Comparison of ENCODE assay signal across 8 cellular contexts in the genomic region with DNA sequence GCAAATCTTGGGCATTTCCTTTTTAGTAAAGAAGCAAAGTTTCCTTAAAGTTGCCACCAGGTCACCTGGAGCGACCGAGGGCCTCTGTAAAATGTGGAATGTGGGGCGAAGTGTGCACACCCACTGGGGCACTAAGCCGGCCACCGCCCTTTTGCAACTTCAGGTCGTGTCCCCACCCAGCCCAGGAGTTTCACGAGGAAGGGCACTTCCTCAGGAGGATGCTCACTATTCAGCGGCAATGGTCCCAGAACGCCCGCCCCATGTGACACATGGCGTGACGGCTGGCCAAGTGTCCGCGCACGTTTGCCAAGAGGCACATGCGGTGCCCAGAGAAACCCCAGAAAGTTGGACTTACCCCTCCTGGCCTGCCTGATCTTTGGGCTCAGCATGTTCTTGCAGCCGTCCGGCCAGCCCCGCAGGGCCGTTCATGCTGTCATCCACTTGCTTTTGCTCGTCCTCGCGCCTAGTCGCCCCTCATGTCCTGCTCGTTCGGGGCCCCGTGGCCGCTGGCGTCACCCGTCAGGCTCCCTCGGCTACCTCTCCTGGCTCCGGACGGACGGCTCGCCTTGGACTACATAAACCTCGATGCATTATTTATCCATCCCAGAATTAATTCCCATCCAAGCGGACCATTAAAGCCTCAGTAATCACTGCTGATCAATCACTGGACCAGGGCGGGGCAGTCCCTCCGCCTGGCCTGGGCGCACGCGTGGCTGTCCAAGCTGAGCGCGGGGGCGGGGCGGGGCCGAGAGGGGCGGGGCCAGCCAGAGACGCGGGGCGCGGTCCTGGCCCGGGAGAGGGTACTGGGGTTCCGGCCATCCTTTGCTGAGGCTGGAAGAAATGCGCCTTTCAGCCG. TPM values are rescaled to one million over a fixed set of nuclear protein-coding genes. Genes with fewer than 3 reads are reported as not detected.
DNase-seq lines count a peak whose midpoint lies in the region; ATAC-seq and TF ChIP-seq lines count a peak whose summit lies in the region.

A gene with protein sequence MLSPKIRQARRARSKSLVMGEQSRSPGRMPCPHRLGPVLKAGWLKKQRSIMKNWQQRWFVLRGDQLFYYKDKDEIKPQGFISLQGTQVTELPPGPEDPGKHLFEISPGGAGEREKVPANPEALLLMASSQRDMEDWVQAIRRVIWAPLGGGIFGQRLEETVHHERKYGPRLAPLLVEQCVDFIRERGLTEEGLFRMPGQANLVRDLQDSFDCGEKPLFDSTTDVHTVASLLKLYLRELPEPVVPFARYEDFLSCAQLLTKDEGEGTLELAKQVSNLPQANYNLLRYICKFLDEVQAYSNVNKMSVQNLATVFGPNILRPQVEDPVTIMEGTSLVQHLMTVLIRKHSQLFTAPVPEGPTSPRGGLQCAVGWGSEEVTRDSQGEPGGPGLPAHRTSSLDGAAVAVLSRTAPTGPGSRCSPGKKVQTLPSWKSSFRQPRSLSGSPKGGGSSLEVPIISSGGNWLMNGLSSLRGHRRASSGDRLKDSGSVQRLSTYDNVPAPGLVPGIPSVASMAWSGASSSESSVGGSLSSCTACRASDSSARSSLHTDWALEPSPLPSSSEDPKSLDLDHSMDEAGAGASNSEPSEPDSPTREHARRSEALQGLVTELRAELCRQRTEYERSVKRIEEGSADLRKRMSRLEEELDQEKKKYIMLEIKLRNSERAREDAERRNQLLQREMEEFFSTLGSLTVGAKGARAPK (minus strand): TSS at position 666 of the 856 bp plus-strand sequence. CDS start 277 bp downstream, at position 389.

- peaks cover 76% of the 10 kb centered on the region for H3K4me1 ChIP-seq in GM23248 (ENCODE audit: insufficient read depth)

- no peaks in the 10 kb centered on the region for H3K27me3 ChIP-seq in BJ (ENCODE audit: control insufficient read depth, insufficient read depth, low read length)
- no peaks in the 10 kb centered on the region for H3K27me3 ChIP-seq in GM23248 (replicated peaks; ENCODE audit: insufficient read depth)

- H2AFZ ChIP-seq in GM23248, result peak within 1 kb of the TSS; percentile 83

- no peak for ATAC-seq in GM19328 (IDR thresholded peaks at IDR 0.05; ENCODE audit: unreplicated experiment)

- H3K9me2 ChIP-seq in GM23248 (ENCODE audit: insufficient read depth), result no peaks in the 10 kb centered on the region

- peaks cover 60% of the 10 kb centered on the region for H3F3A ChIP-seq in GM23248 (ENCODE audit: insufficient read depth)

- DNase-seq in BJ (ENCODE audit: low read depth) (no peak), GM23248 (peak; percentile 86), glomerular visceral epithelial cell (ENCODE audit: extremely low spot score) (peak; percentile 51), occipital lobe (lab: John Stamatoyannopoulos, UW) (peak; percentile 61), NCI-H526 treated with DMSO at 0.1 percent for 48 hours (lab: John Stamatoyannopoulos, UW) (no peak)
- no peak for DNase-seq in effector CD4-positive, alpha-beta T cell

- TF ChIP-seq CTCF in BJ (IDR thresholded peaks at IDR 0.05; ENCODE audit: insufficient read depth, low read depth, low read length), result no peak
- TF ChIP-seq CTCF in WI38 (IDR thresholded peaks at IDR 0.05; ENCODE audit: low read depth, low read length), result no peak

- peak within 1 kb of the TSS; percentile 91 for H3K9ac ChIP-seq in GM23248

- peak within 1 kb of the TSS; percentile 97 for H3K4me2 ChIP-seq in GM23248 (ENCODE audit: unreplicated experiment)

- H3K4me3 ChIP-seq in BJ (ENCODE audit: low read depth, low read length), result peak within 1 kb of the TSS; percentile 74
- peak within 1 kb of the TSS; percentile 97 for H3K4me3 ChIP-seq in GM23248
- H3K4me3 ChIP-seq in WI38 (ENCODE audit: low read depth, low read length), result peak within 1 kb of the TSS; percentile 91

- POLR2A ChIA-PET in BJ (lab: Charles Lee), result no interaction called here

- H4K20me1 ChIP-seq in GM23248 (ENCODE audit: insufficient read depth), result peaks cover 4% of the 10 kb centered on the region; the same call in 1 of the 2 replicates

- no peaks in the 10 kb centered on the region; the same call in 1 of the 2 replicates for H3K36me3 ChIP-seq in BJ (ENCODE audit: control insufficient read depth, insufficient read depth, low read length)
- H3K36me3 ChIP-seq in GM23248 (ENCODE audit: low read depth), result no peaks in the 10 kb centered on the region

- H3K79me2 ChIP-seq in GM23248 (ENCODE audit: insufficient read depth), result peaks cover 56% of the 10 kb centered on the region

- H3K27ac ChIP-seq in GM23248, result peak within 1 kb of the TSS; percentile 89

- in situ Hi-C loops in GM23248 (cut with MboI), result no loop called here

- H3K9me3 ChIP-seq in GM23248 (ENCODE audit: low read depth), result no peaks in the 10 kb centered on the region

- CTCF ChIA-PET in BJ (lab: Yijun Ruan, JAX), result interaction anchor here (1.0 to 7.2 kb wide), 4 partner anchors 16 to 52 kb away, joined by 3 to 155 read pairs (median 36); no protein-coding TSS in a partner anchor

- WGBS in GM23248 (ENCODE audit: low coverage in 1 of 2, low lambda C conversion rate in 2 of 2, missing lambda C conversion rate in 2 of 2), 2 experiments, result 1 to 2% methylated on average over 45 to 56 of the region's 56 CpGs

RNA-seq across cellular contexts. Expression of the gene that starts here (rescaled TPM):
- 6.4 and 7.2 TPM in 2 replicates for polyA plus RNA-seq in BJ (2011; rRNA removed)
- polyA minus RNA-seq in BJ (2011; rRNA and poly(A)+ RNA removed), result 7.2 and 8.0 TPM in 2 replicates
- 44.4 and 46.0 TPM in 2 replicates for total RNA-seq in GM23248 (2014; rRNA removed; shearing (Covaris generic))
- 41.9 and 42.4 TPM in 2 replicates for polyA plus RNA-seq in GM23248 (2016; fragmentation: Nextera tagmentation; extraction: Ambion mirVana)
- total RNA-seq in occipital lobe, result 2.2 TPM

Comparison
In these comparisons a context has a peak if more than half of its experiments do, and no peak if none do; other contexts are left out.
1. RNA of the gene that starts here (total RNA-seq): 44.4 to 46.0 TPM in GM23248; 2.2 TPM in occipital lobe (single experiment); every median in the first group is over 10 times any median in the second.
2. DNase-seq: peak in GM23248 (single experiment), glomerular visceral epithelial cell (single experiment) and occipital lobe (single experiment); none in BJ (single experiment), NCI-H526 treated with DMSO at 0.1 percent for 48 hours (single experiment) and effector CD4-positive, alpha-beta T cell (single experiment).
3. Peak in every context shown above with its lines, with median percentiles within 50 percentile points of each other: H3K4me3 ChIP-seq.